8 cellular contexts compared by ENCODE assay signal in genomic region chr12:110689601-110690430, GRCh38. TPM values are rescaled to one million over a fixed set of nuclear protein-coding genes. Genes with fewer than 3 reads are reported as not detected.
DNase-seq lines count a peak whose midpoint lies in the region; ATAC-seq, FAIRE-seq and TF ChIP-seq lines count a peak whose summit lies in the region.

No MANE protein-coding gene starts in this region.

- peak overlapping the region; percentile 100 for H3K4me2 ChIP-seq in DOHH2 (ENCODE audit: low read length)
- peak overlapping the region; percentile 31; the same call in 1 of the 2 replicates for H3K4me2 ChIP-seq in PC-9
- peak overlapping the region; percentile 30 for H3K4me2 ChIP-seq in keratinocyte (ENCODE audit: control insufficient read depth, extremely low read depth, insufficient read depth, low read depth, low read length)

- H3K36me3 ChIP-seq in DOHH2 (ENCODE audit: control insufficient read depth, low read length), result peaks cover 38% of the 10 kb centered on the region
- H3K36me3 ChIP-seq in PC-9 (ENCODE audit: low read depth), result no peaks in the 10 kb centered on the region
- no peaks in the 10 kb centered on the region for H3K36me3 ChIP-seq in adrenal gland (replicated peaks in 1 of 2)
- no peaks in the 10 kb centered on the region for H3K36me3 ChIP-seq in keratinocyte (ENCODE audit: control insufficient read depth in 2 of 2, extremely low read depth in 1 of 2, insufficient read depth in 2 of 2, low read length in 2 of 2)

- H3F3A ChIP-seq in DOHH2 (ENCODE audit: control insufficient read depth, insufficient read depth) (peaks cover 16% of the 10 kb centered on the region), PC-9 (ENCODE audit: insufficient read depth, low read depth) (no peaks in the 10 kb centered on the region)

- H4K20me1 ChIP-seq in DOHH2 (ENCODE audit: control insufficient read depth, insufficient read depth, low read depth, low read length), result 0 out of 2 replicates have a peak, but pooled peaks cover 6% of the 10 kb centered on the region
- no peaks in the 10 kb centered on the region for H4K20me1 ChIP-seq in PC-9 (ENCODE audit: insufficient read depth)
- H4K20me1 ChIP-seq in keratinocyte (ENCODE audit: control insufficient read depth, extremely low read depth, insufficient read depth, low read length), result no peaks in the 10 kb centered on the region

- no peaks in the 10 kb centered on the region for H3K9me3 ChIP-seq in DOHH2 (ENCODE audit: control insufficient read depth, insufficient read depth, low read length)
- no peaks in the 10 kb centered on the region for H3K9me3 ChIP-seq in PC-9 (ENCODE audit: insufficient read depth, low read depth)
- no peaks in the 10 kb centered on the region for H3K9me3 ChIP-seq in adrenal gland (replicated peaks in 1 of 3)
- H3K9me3 ChIP-seq in keratinocyte (ENCODE audit: control insufficient read depth, low read depth, low read length), result no peaks in the 10 kb centered on the region

- POLR2A ChIA-PET in PC-9 (lab: Charles Lee; ENCODE audit: unreplicated experiment), result no interaction called here

- dilution Hi-C loops in keratinocyte (cut with MboI; ENCODE audit: extremely low pct_ligation_motif_present, low sequenced_read_pairs), result no loop called here

- H3K9me1 ChIP-seq in keratinocyte (ENCODE audit: control insufficient read depth, extremely low read depth, insufficient read depth, low read length), result no peaks in the 10 kb centered on the region

- H2AFZ ChIP-seq in PC-9 (no peak overlapping the region; the same call in 1 of the 2 replicates), keratinocyte (ENCODE audit: control insufficient read depth, low read length) (peak overlapping the region; percentile 70)

- H3K9ac ChIP-seq in keratinocyte (ENCODE audit: control insufficient read depth, extremely low read depth, insufficient read depth, low read length), result no peak overlapping the region

- H3K9me2 ChIP-seq in DOHH2 (replicated peaks; ENCODE audit: control insufficient read depth, low read length) (no peaks in the 10 kb centered on the region), PC-9 (ENCODE audit: insufficient read depth) (no peaks in the 10 kb centered on the region)

- WGBS in adrenal gland, 4 donors, result 43 to 59% (median 52%) methylated on average over 14 to 20 of the region's 20 CpGs

- DNase-seq in PC-9, result peak in 1 of 2 experiments; percentile 27
- DNase-seq in adrenal gland, result peak in 3 of 7 donors; percentile 13 to 28 (median 13)
- no peak for DNase-seq in keratinocyte (ENCODE audit: low read depth, low spot score)
- peak; percentile 15 for DNase-seq in stimulated activated CD8-positive, alpha-beta memory T cell treated with anti-CD3 and anti-CD28 coated beads, Interleukin-12 subunit alpha, Interleukin-12 subunit beta, amount 100 ng/mL, for 24 hours (ENCODE audit: extremely low read depth)
- DNase-seq in DMS 273 treated with DMSO at 0.1 percent for 48 hours (lab: John Stamatoyannopoulos, UW), result no peak

- ATAC-seq in GM21786 (IDR thresholded peaks at IDR 0.05; ENCODE audit: unreplicated experiment), result peak; percentile 57
- ATAC-seq in HG02840 (IDR thresholded peaks at IDR 0.05; ENCODE audit: low FRiP score, unreplicated experiment), result no peak

- BruUV-seq in PC-9 (replicated peaks; lab: Mats Ljungman, UMichigan), result no TSS peak

- TF ChIP-seq CTCF in DOHH2 (IDR thresholded peaks at IDR 0.05; ENCODE audit: low read depth, low read length, poor library complexity, severe bottlenecking) (no peak), PC-9 (conservative IDR thresholded peaks at IDR 0.05) (no peak), adrenal gland (IDR thresholded peaks at IDR 0.05) (no peak), keratinocyte (optimal IDR thresholded peaks at IDR 0.05 in 1 of 3, IDR thresholded peaks at IDR 0.05 in 1 of 3, conservative IDR thresholded peaks at IDR 0.05 in 1 of 3; ENCODE audit: extremely low read depth in 1 of 3, insufficient read depth in 2 of 3, low read length in 3 of 3) (no peak)

- CTCF ChIA-PET in PC-9 (lab: Charles Lee), result no interaction called here

- H3K27ac ChIP-seq in DOHH2 (ENCODE audit: low read depth, low read length) (peak overlapping the region; percentile 93), PC-9 (no peak overlapping the region), adrenal gland (peak overlapping the region in 4 of 5 donors; percentile 11 to 77 (median 48)), keratinocyte (ENCODE audit: control insufficient read depth, insufficient read depth, low read length) (no peak overlapping the region)

- H3K4me3 ChIP-seq in DOHH2 (ENCODE audit: low read length) (peak overlapping the region; percentile 98), PC-9 (no peak overlapping the region), adrenal gland (peak overlapping the region in 2 of 4 donors; percentile 31 to 48), keratinocyte (ENCODE audit: control insufficient read depth in 2 of 3, extremely low read depth in 1 of 3, insufficient read depth in 2 of 3, low read depth in 1 of 3, low read length in 3 of 3) (peak overlapping the region in 1 of 3 experiments; percentile 12)

- no peaks in the 10 kb centered on the region for H3K27me3 ChIP-seq in DOHH2 (ENCODE audit: control insufficient read depth, low read length)
- H3K27me3 ChIP-seq in PC-9 (ENCODE audit: insufficient read depth, low read depth), result peaks cover 53% of the 10 kb centered on the region
- H3K27me3 ChIP-seq in adrenal gland, result no peaks in the 10 kb centered on the region
- peaks cover 14% of the 10 kb centered on the region for H3K27me3 ChIP-seq in keratinocyte (ENCODE audit: control insufficient read depth, extremely low read depth, insufficient read depth, low read length)

- no peak for TF ChIP-seq POLR2A in adrenal gland (IDR thresholded peaks at IDR 0.05)

- no peak for FAIRE-seq in keratinocyte (lab: Jason Lieb, UNC)

- intact Hi-C loops in PC-9 (cut with micrococcal nuclease; ENCODE audit: unreplicated experiment) (no loop called here), adrenal gland (cut with DNase I) (no loop called here)

- peaks cover 40% of the 10 kb centered on the region for H3K79me2 ChIP-seq in DOHH2 (ENCODE audit: control insufficient read depth, low read length)
- no peaks in the 10 kb centered on the region for H3K79me2 ChIP-seq in PC-9 (ENCODE audit: low read depth)
- no peaks in the 10 kb centered on the region for H3K79me2 ChIP-seq in keratinocyte (ENCODE audit: control insufficient read depth, insufficient read depth, low read length)

- H3K4me1 ChIP-seq in DOHH2 (ENCODE audit: control insufficient read depth, low read length) (peaks cover 94% of the 10 kb centered on the region), PC-9 (replicated peaks; ENCODE audit: insufficient read depth) (no peaks in the 10 kb centered on the region), adrenal gland (replicated peaks in 1 of 2) (peaks cover 6 to 17% of the 10 kb centered on the region in 2 donors), keratinocyte (ENCODE audit: control insufficient read depth, extremely low read depth, insufficient read depth, low read length) (peaks cover 4% of the 10 kb centered on the region)

RNA-seq across cellular contexts. Expression of gene HVCN1, which starts 0.9 kb away (rescaled TPM):
- total RNA-seq in PC-9 (2021), result 3.4 and 3.6 TPM in 2 replicates
- 10 to 100 TPM in 5 of 8 donors, 1 to 10 TPM in 3; 6.5 to 71.0 (median 12.7) TPM for total RNA-seq in adrenal gland
- polyA plus RNA-seq in adrenal gland, result 10 to 100 TPM in 1 of 3 donors, 1 to 10 TPM in 2; 5.7 to 41.3 (median 6.5) TPM
- polyA plus RNA-seq in keratinocyte, result 1.1 to 2.1 TPM (median 1.2 TPM) in 3 replicates
- not detected for polyA plus RNA-seq in keratinocyte (2011; ENCODE audit: low read depth)
- 0.96 and 1.4 TPM in 2 replicates for polyA plus RNA-seq in keratinocyte (2011; cell fraction: cytosol; rRNA removed)
- polyA plus RNA-seq in keratinocyte (2011; cell fraction: nucleus; rRNA removed), result 1.6 and 1.8 TPM in 2 replicates
- 1.6 TPM in 1 of 2 replicates, not detected in the other for polyA plus RNA-seq in keratinocyte (2012; ENCODE audit: low replicate concordance)
- polyA minus RNA-seq in keratinocyte, result 1.6 to 1.8 TPM in 2 of 3 replicates, not detected in the other
- polyA minus RNA-seq in keratinocyte (2011; cell fraction: cytosol; rRNA and poly(A)+ RNA removed), result 3.1 TPM
- 0.42 and 1.2 TPM in 2 replicates for polyA minus RNA-seq in keratinocyte (2011; cell fraction: nucleus; rRNA and poly(A)+ RNA removed)

RNA-seq across cellular contexts. Expression of gene PPP1CC, which starts 52.9 kb away (rescaled TPM):
- total RNA-seq in PC-9 (2021) (149 and 170 TPM in 2 replicates), adrenal gland (100 to 1,000 TPM in 7 of 8 donors, 10 to 100 TPM in 1; 98.8 to 170 (median 137) TPM)
- polyA plus RNA-seq in adrenal gland (100 to 1,000 TPM in 1 of 3 donors, 10 to 100 TPM in 2; 53.7 to 182 (median 58.0) TPM), keratinocyte (77.4 to 158 TPM (median 83.3 TPM) in 3 replicates)
- 282 TPM for polyA plus RNA-seq in keratinocyte (2011; ENCODE audit: low read depth)
- polyA plus RNA-seq in keratinocyte (2011; cell fraction: cytosol; rRNA removed), result 65.6 and 135 TPM in 2 replicates
- polyA plus RNA-seq in keratinocyte (2011; cell fraction: nucleus; rRNA removed), result 43.3 and 66.0 TPM in 2 replicates
- 97.7 and 100.0 TPM in 2 replicates for polyA plus RNA-seq in keratinocyte (2012; ENCODE audit: low replicate concordance)
- polyA minus RNA-seq in keratinocyte, result 25.3 to 78.5 TPM (median 47.9 TPM) in 3 replicates
- 46.6 TPM for polyA minus RNA-seq in keratinocyte (2011; cell fraction: cytosol; rRNA and poly(A)+ RNA removed)
- 16.7 and 30.3 TPM in 2 replicates for polyA minus RNA-seq in keratinocyte (2011; cell fraction: nucleus; rRNA and poly(A)+ RNA removed)

Comparison
In these comparisons a context has a peak if more than half of its experiments do, and no peak if none do; other contexts are left out.
1. H3K27ac ChIP-seq: peak in DOHH2 (single experiment) and adrenal gland (4 of 5); none in PC-9 (single experiment) and keratinocyte (single experiment).
2. H3K4me2 ChIP-seq: peak in every context shown above with its lines; median percentile 100 in DOHH2; 31 in PC-9; 30 in keratinocyte.